19 cellular contexts compared by ENCODE assay signal in genomic region chr3:177346878-177347277, GRCh38.
"Had no signal": no experiment of that assay in that cellular context is flagged by ENCODE, and none has a peak within 500 bp of the region (broad histone marks: within the 10 kb centered on the region; RNA-seq: fewer than 3 reads in every experiment).

No MANE protein-coding gene starts in this region.

- H3K9me3 ChIP-seq: body of pancreas, heart right ventricle, sigmoid colon, thoracic aorta, upper lobe of right lung had no signal

- H3K4me3 Mint-ChIP-seq: activated naive CD8-positive, alpha-beta T cell treated with anti-CD3 and anti-CD28 coated beads, Interleukin-2, amount 50 U/mL, for 24 hours; naive thymus-derived CD4-positive, alpha-beta T cell; neural progenitor cell; stimulated activated naive B cell treated with anti-CD40 and anti-IgM and Interleukin-4, amounts not matched to agents 10 μg/mL and 1 μg/mL and 100 μg/mL, for 72 hours had no signal

- H3K4me2 ChIP-seq: neural progenitor cell had no signal

- H3K27ac Mint-ChIP-seq: neural progenitor cell had no signal

- H3K4me3 ChIP-seq: body of pancreas, cardiac muscle cell, heart right ventricle, neural progenitor cell, sigmoid colon, thoracic aorta, upper lobe of right lung had no signal

- H2AFZ ChIP-seq: neural progenitor cell had no signal

- DNase-seq: activated CD4-positive, alpha-beta T cell treated with anti-CD3 and anti-CD28 coated beads, Interleukin-2, amount 50 U/mL, for 48 hours; activated effector memory CD4-positive, alpha-beta T cell treated with anti-CD3 and anti-CD28 coated beads, Interleukin-2, amount 50 U/mL, for 16 hours; activated naive CD4-positive, alpha-beta T cell treated with anti-CD3 and anti-CD28 coated beads, Interleukin-2, amount 50 U/mL, for 16 hours; activated naive CD8-positive, alpha-beta T cell treated with anti-CD3 and anti-CD28 coated beads, Interleukin-2, amount 50 U/mL, for 24 hours; anterior cingulate cortex; foreskin fibroblast; heart right ventricle; left colon; naive thymus-derived CD4-positive, alpha-beta T cell; sigmoid colon; stimulated activated CD4-positive, alpha-beta T cell treated with anti-CD3 and anti-CD28 coated beads, Interleukin-2, amount 100 ng/mL, for 48 hours; stimulated activated CD8-positive, alpha-beta memory T cell treated with anti-CD3 and anti-CD28 coated beads, Interleukin-4, amount 100 ng/mL, for 48 hours; stimulated activated naive B cell treated with anti-CD40 and anti-IgM and Interleukin-4, amounts not matched to agents 10 μg/mL and 1 μg/mL and 100 μg/mL, for 72 hours; upper lobe of right lung; WERI-Rb-1 had no signal

- H3K9ac ChIP-seq: neural progenitor cell had no signal

- H3K36me3 Mint-ChIP-seq: neural progenitor cell had no signal

- H3K36me3 ChIP-seq: cardiac muscle cell, heart right ventricle, neural progenitor cell, sigmoid colon, thoracic aorta, upper lobe of right lung, WERI-Rb-1 had no signal

- H3K27ac ChIP-seq: neural progenitor cell, WERI-Rb-1 had no signal

- H3K27me3 Mint-ChIP-seq: activated naive CD8-positive, alpha-beta T cell treated with anti-CD3 and anti-CD28 coated beads, Interleukin-2, amount 50 U/mL, for 24 hours; naive thymus-derived CD4-positive, alpha-beta T cell; stimulated activated naive B cell treated with anti-CD40 and anti-IgM and Interleukin-4, amounts not matched to agents 10 μg/mL and 1 μg/mL and 100 μg/mL, for 72 hours had no signal

- H3K9me3 Mint-ChIP-seq: activated naive CD8-positive, alpha-beta T cell treated with anti-CD3 and anti-CD28 coated beads, Interleukin-2, amount 50 U/mL, for 24 hours; neural progenitor cell had no signal

- H3K27me3 ChIP-seq: body of pancreas, cardiac muscle cell, heart right ventricle, neural progenitor cell, sigmoid colon, upper lobe of right lung had no signal
